Comparison of ENCODE assay signal across 17 cellular contexts in genomic region chr5:174610968-174611367, GRCh38.
DNase-seq lines count a peak whose midpoint lies in the region; ATAC-seq and TF ChIP-seq lines count a peak whose summit lies in the region.
"Had no signal": no experiment of that assay in that cellular context is flagged by ENCODE, and none has a peak within 500 bp of the region (broad histone marks: within the 10 kb centered on the region; RNA-seq: fewer than 3 reads in every experiment).

No MANE protein-coding gene starts in this region.

- H3K27me3 ChIP-seq in PC-3 (ENCODE audit: low read length) (no peaks in the 10 kb centered on the region), parathyroid adenoma (ENCODE audit: control insufficient read depth, insufficient read depth, low read length) (no peaks in the 10 kb centered on the region), neuronal stem cell (ENCODE audit: control insufficient read depth in 3 of 3, insufficient read depth in 3 of 3, low read depth in 1 of 3, low read length in 3 of 3) (no peaks in the 10 kb centered on the region)
- H3K27me3 ChIP-seq: thyroid gland had no signal

- TF ChIP-seq CTCF in AG10803 (conservative IDR thresholded peaks at IDR 0.05; ENCODE audit: low read length) (no peak), PC-3 (conservative IDR thresholded peaks at IDR 0.05; ENCODE audit: low read depth, low read length) (no peak), parathyroid adenoma (IDR thresholded peaks at IDR 0.05) (no peak)

- H3K79me1 ChIP-seq in neuronal stem cell (ENCODE audit: low read depth, low read length) = no peaks in the 10 kb centered on the region

- no peak overlapping the region for H3K18ac ChIP-seq in neuronal stem cell (ENCODE audit: low read length)

- H3F3A ChIP-seq in PC-3 (ENCODE audit: low read length, unreplicated experiment) = no peaks in the 10 kb centered on the region

- H4K20me1 ChIP-seq in PC-3 (ENCODE audit: low read length) = no peaks in the 10 kb centered on the region

- no peak overlapping the region for H2BK120ac ChIP-seq in neuronal stem cell (ENCODE audit: low read depth, low read length)

- no peaks in the 10 kb centered on the region for H3K9me3 ChIP-seq in PC-3 (ENCODE audit: low read length)
- no peaks in the 10 kb centered on the region for H3K9me3 ChIP-seq in parathyroid adenoma (ENCODE audit: control insufficient read depth, low read length)
- no peaks in the 10 kb centered on the region for H3K9me3 ChIP-seq in neuronal stem cell (replicated peaks in 1 of 2; ENCODE audit: control insufficient read depth in 2 of 2, insufficient read depth in 1 of 2, low read depth in 1 of 2, low read length in 2 of 2)
- H3K9me3 ChIP-seq: thyroid gland had no signal

- BruUV-seq in PC-3 (replicated peaks; lab: Mats Ljungman, UMichigan) = no TSS peak

- no peak overlapping the region for H4K8ac ChIP-seq in neuronal stem cell (ENCODE audit: low read depth, low read length)

- POLR2A ChIA-PET in PC-3 (lab: Charles Lee; ENCODE audit: unreplicated experiment) = no interaction called here

- H3K27ac ChIP-seq in PC-3 (ENCODE audit: low read length) = no peak overlapping the region
- H3K27ac ChIP-seq in parathyroid adenoma = peak overlapping the region; percentile 92
- H3K27ac ChIP-seq in neuronal stem cell (replicated peaks; ENCODE audit: low read length) = no peak overlapping the region
- H3K27ac ChIP-seq: KMS-11, thyroid gland had no signal

- peak; percentile 41 for DNase-seq in AG10803 (ENCODE audit: low read depth)
- DNase-seq in PC-3 = peak; percentile 43
- peak; percentile 31 for DNase-seq in fibroblast of peridontal ligament (ENCODE audit: extremely low read depth)
- no peak for DNase-seq in neuronal stem cell (ENCODE audit: low spot score)
- DNase-seq in islet precursor cell = no peak
- no peak for DNase-seq in occipital lobe (lab: John Stamatoyannopoulos, UW)
- DNase-seq: activated CD4-positive, alpha-beta T cell treated with anti-CD3 and anti-CD28 coated beads, Interleukin-2, amount 50 U/mL, for 4 hours; DMS53; effector CD8-positive, alpha-beta T cell; NCI-H1930; NCI-H774; SHP77 treated with DMSO at 0.1 percent for 48 hours; stimulated activated CD4-positive, alpha-beta T cell treated with anti-CD3 and anti-CD28 coated beads, Interleukin-12 subunit alpha, Interleukin-12 subunit beta, amount 100 ng/mL, for 4 hours; thyroid gland had no signal

- H4K91ac ChIP-seq in neuronal stem cell (ENCODE audit: low read depth, low read length, poor library complexity) = no peak overlapping the region

- ATAC-seq in PC-3 (no peak), GM21528 (IDR thresholded peaks at IDR 0.05; ENCODE audit: low FRiP score, unreplicated experiment) (no peak)

- no peak overlapping the region for H2BK12ac ChIP-seq in neuronal stem cell (ENCODE audit: low read length)

- no peak overlapping the region for H3K4ac ChIP-seq in neuronal stem cell (ENCODE audit: low read length)

- H2AK5ac ChIP-seq in neuronal stem cell (ENCODE audit: low read depth, low read length) = no peak overlapping the region

- H2AFZ ChIP-seq in PC-3 (ENCODE audit: low read length) = no peak overlapping the region
- H2AFZ ChIP-seq in parathyroid adenoma = peak overlapping the region; percentile 81
- H2AFZ ChIP-seq in neuronal stem cell (ENCODE audit: low read length) = no peak overlapping the region

- intact Hi-C loops in PC-3 (cut with micrococcal nuclease) = no loop called here

- H3K9me2 ChIP-seq in PC-3 (replicated peaks; ENCODE audit: low read length) = no peaks in the 10 kb centered on the region

- H3K36me3 ChIP-seq in PC-3 (ENCODE audit: low read depth, low read length) (no peaks in the 10 kb centered on the region), parathyroid adenoma (ENCODE audit: control insufficient read depth, insufficient read depth, low read length) (no peaks in the 10 kb centered on the region), neuronal stem cell (replicated peaks in 1 of 2; ENCODE audit: control insufficient read depth in 2 of 2, insufficient read depth in 2 of 2, low read length in 2 of 2) (no peaks in the 10 kb centered on the region)
- H3K36me3 ChIP-seq: thyroid gland had no signal

- H3K4me2 ChIP-seq in PC-3 (ENCODE audit: low read length) = no peak overlapping the region
- peak overlapping the region; percentile 49 for H3K4me2 ChIP-seq in parathyroid adenoma (ENCODE audit: low read length)
- H3K4me2 ChIP-seq in neuronal stem cell (ENCODE audit: insufficient read depth, low read length, poor library complexity, severe bottlenecking) = no peak overlapping the region
- H3K4me2 ChIP-seq: KMS-11 had no signal

- CTCF ChIA-PET in PC-3 (lab: Charles Lee) = no interaction called here

- H3K23ac ChIP-seq in neuronal stem cell (ENCODE audit: low read depth, low read length, poor library complexity) = no peak overlapping the region

- WGBS in neuronal stem cell (ENCODE audit: extremely low coverage in 2 of 2, insufficient read length in 2 of 2, insufficient replicate concordance in 1 of 2), 2 donors = no CpG with 5 or more reads among the region's 8 CpGs

- no peak overlapping the region for H2BK5ac ChIP-seq in neuronal stem cell (ENCODE audit: low read length)

- H3K4me3 ChIP-seq in AG10803 (ENCODE audit: low read length) = no peak overlapping the region
- H3K4me3 ChIP-seq in PC-3 (ENCODE audit: low read length) = no peak overlapping the region
- peak overlapping the region; percentile 35 for H3K4me3 ChIP-seq in parathyroid adenoma (ENCODE audit: low read depth, low read length)
- H3K4me3 ChIP-seq in neuronal stem cell (ENCODE audit: low read length in 2 of 2) = no peak overlapping the region
- H3K4me3 ChIP-seq: thyroid gland had no signal

- no peak overlapping the region for H3K14ac ChIP-seq in neuronal stem cell (ENCODE audit: low read length)

- no peak overlapping the region for H3K9ac ChIP-seq in PC-3 (ENCODE audit: low read length)
- H3K9ac ChIP-seq in parathyroid adenoma = no peak overlapping the region
- H3K9ac ChIP-seq in neuronal stem cell (ENCODE audit: low read depth, low read length, poor library complexity) = no peak overlapping the region
- H3K9ac ChIP-seq: KMS-11 had no signal

- H2BK15ac ChIP-seq in neuronal stem cell (ENCODE audit: low read length) = no peak overlapping the region

- H3K79me2 ChIP-seq in PC-3 (ENCODE audit: low read length) = no peaks in the 10 kb centered on the region
- H3K79me2 ChIP-seq in parathyroid adenoma = no peaks in the 10 kb centered on the region

- H3K4me1 ChIP-seq in PC-3 (ENCODE audit: insufficient read depth, low read length) = no peaks in the 10 kb centered on the region
- H3K4me1 ChIP-seq in parathyroid adenoma = peaks cover 45% of the 10 kb centered on the region
- H3K4me1 ChIP-seq in neuronal stem cell (ENCODE audit: control insufficient read depth in 2 of 2, insufficient read depth in 1 of 2, low read depth in 1 of 2, low read length in 2 of 2) = peaks cover 0 to 5% of the 10 kb centered on the region in 2 donors
- H3K4me1 ChIP-seq: thyroid gland had no signal

Comparison
In these comparisons a context has a peak if more than half of its experiments do, and no peak if none do; other contexts are left out.
1. DNase-seq: peak in AG10803 (single experiment), PC-3 (single experiment) and fibroblast of peridontal ligament (single experiment); none in neuronal stem cell (single experiment), islet precursor cell (single experiment) and occipital lobe (single experiment).